In the genomic region with DNA sequence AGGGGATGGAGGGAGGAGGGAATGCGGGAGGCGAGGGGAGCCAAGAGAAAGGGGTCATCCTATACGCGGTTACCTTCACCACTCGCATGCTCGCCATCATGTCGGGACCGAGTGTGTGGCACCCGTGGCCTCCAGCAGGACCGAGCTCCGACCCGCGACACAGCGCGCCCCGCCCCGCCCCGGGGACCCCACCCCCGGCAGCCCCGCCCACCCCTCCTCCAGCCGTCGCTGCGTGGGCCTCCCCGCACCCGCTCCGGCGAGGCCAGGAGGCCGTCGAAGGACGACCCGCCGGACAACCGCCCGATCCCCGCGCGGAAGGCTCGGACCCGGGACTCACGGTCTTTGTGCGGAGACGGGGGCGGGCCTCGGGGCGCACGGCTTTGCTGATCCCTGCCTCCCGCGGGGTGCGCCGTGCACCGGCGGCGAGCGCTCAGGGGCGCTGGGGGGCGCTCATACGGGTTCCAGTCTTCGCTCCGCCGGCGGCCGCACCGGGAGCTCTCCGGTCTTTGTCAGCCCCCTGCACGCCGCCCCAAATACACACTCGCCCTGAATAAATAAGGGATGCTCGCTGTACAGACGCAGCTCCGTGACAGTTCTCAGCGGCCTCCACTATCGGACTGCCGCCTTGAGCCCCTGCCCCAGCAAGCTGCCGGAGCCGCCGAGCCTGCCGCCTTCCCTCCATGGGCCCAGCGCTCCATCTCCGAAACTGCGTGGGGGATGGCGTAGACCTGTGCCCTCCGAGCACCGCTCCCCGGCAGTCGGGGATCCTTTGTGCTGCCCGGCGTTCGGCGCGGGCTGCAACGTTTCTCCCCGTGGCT, we compare ENCODE assay signal across 1 cellular context.
TF ChIP-seq lines count a peak whose summit lies in the region.

A gene (minus strand): TSS at position 161 of the 818 bp plus-strand sequence. CDS start 61 bp downstream, at position 100.

TF ChIP-seq in HepG2, 621 proteins besides CTCF, POLR2A, EP300 and RAD21 (continued from another document):
- TF ChIP-seq, protein P1, sequence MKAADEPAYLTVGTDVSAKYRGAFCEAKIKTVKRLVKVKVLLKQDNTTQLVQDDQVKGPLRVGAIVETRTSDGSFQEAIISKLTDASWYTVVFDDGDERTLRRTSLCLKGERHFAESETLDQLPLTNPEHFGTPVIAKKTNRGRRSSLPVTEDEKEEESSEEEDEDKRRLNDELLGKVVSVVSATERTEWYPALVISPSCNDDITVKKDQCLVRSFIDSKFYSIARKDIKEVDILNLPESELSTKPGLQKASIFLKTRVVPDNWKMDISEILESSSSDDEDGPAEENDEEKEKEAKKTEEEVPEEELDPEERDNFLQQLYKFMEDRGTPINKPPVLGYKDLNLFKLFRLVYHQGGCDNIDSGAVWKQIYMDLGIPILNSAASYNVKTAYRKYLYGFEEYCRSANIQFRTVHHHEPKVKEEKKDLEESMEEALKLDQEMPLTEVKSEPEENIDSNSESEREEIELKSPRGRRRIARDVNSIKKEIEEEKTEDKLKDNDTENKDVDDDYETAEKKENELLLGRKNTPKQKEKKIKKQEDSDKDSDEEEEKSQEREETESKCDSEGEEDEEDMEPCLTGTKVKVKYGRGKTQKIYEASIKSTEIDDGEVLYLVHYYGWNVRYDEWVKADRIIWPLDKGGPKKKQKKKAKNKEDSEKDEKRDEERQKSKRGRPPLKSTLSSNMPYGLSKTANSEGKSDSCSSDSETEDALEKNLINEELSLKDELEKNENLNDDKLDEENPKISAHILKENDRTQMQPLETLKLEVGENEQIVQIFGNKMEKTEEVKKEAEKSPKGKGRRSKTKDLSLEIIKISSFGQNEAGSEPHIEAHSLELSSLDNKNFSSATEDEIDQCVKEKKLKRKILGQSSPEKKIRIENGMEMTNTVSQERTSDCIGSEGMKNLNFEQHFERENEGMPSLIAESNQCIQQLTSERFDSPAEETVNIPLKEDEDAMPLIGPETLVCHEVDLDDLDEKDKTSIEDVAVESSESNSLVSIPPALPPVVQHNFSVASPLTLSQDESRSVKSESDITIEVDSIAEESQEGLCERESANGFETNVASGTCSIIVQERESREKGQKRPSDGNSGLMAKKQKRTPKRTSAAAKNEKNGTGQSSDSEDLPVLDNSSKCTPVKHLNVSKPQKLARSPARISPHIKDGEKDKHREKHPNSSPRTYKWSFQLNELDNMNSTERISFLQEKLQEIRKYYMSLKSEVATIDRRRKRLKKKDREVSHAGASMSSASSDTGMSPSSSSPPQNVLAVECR (CRISPR knock-in tag; IDR thresholded peaks at IDR 0.05; ENCODE audit: borderline replicate concordance), result peak; percentile 49; the same call in 1 of the 2 replicates
- TF ChIP-seq NFYB (CRISPR knock-in tag; IDR thresholded peaks at IDR 0.05), result peak; percentile 15; the same call in 1 of the 2 replicates
- TF ChIP-seq TAF15 (IDR thresholded peaks at IDR 0.05; ENCODE audit: low read depth, low read length, poor library complexity, severe bottlenecking), result no peak
- TF ChIP-seq CBX1 (IDR thresholded peaks at IDR 0.05; ENCODE audit: low read depth), result no peak
- TF ChIP-seq, protein P2, sequence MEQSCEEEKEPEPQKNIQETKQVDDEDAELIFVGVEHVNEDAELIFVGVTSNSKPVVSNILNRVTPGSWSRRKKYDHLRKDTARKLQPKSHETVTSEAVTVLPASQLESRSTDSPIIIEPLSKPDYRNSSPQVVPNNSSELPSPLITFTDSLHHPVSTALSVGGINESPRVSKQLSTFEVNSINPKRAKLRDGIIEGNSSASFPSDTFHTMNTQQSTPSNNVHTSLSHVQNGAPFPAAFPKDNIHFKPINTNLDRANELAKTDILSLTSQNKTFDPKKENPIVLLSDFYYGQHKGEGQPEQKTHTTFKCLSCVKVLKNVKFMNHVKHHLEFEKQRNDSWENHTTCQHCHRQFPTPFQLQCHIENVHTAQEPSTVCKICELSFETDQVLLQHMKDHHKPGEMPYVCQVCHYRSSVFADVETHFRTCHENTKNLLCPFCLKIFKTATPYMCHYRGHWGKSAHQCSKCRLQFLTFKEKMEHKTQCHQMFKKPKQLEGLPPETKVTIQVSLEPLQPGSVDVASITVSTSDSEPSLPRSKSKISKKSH (CRISPR knock-in tag; IDR thresholded peaks at IDR 0.05; ENCODE audit: borderline replicate concordance), result peak; percentile 13; the same call in 1 of the 2 replicates
- TF ChIP-seq ZNF567 (CRISPR knock-in tag; IDR thresholded peaks at IDR 0.05; ENCODE audit: borderline replicate concordance), result no peak; the same call in 1 of the 2 replicates
- TF ChIP-seq, protein P3, sequence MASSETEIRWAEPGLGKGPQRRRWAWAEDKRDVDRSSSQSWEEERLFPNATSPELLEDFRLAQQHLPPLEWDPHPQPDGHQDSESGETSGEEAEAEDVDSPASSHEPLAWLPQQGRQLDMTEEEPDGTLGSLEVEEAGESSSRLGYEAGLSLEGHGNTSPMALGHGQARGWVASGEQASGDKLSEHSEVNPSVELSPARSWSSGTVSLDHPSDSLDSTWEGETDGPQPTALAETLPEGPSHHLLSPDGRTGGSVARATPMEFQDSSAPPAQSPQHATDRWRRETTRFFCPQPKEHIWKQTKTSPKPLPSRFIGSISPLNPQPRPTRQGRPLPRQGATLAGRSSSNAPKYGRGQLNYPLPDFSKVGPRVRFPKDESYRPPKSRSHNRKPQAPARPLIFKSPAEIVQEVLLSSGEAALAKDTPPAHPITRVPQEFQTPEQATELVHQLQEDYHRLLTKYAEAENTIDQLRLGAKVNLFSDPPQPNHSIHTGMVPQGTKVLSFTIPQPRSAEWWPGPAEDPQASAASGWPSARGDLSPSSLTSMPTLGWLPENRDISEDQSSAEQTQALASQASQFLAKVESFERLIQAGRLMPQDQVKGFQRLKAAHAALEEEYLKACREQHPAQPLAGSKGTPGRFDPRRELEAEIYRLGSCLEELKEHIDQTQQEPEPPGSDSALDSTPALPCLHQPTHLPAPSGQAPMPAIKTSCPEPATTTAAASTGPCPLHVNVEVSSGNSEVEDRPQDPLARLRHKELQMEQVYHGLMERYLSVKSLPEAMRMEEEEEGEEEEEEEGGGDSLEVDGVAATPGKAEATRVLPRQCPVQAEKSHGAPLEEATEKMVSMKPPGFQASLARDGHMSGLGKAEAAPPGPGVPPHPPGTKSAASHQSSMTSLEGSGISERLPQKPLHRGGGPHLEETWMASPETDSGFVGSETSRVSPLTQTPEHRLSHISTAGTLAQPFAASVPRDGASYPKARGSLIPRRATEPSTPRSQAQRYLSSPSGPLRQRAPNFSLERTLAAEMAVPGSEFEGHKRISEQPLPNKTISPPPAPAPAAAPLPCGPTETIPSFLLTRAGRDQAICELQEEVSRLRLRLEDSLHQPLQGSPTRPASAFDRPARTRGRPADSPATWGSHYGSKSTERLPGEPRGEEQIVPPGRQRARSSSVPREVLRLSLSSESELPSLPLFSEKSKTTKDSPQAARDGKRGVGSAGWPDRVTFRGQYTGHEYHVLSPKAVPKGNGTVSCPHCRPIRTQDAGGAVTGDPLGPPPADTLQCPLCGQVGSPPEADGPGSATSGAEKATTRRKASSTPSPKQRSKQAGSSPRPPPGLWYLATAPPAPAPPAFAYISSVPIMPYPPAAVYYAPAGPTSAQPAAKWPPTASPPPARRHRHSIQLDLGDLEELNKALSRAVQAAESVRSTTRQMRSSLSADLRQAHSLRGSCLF (CRISPR knock-in tag; IDR thresholded peaks at IDR 0.05; ENCODE audit: borderline replicate concordance), result no peak
- TF ChIP-seq MTA3 (CRISPR knock-in tag; IDR thresholded peaks at IDR 0.05), result no peak
- TF ChIP-seq, protein P4, sequence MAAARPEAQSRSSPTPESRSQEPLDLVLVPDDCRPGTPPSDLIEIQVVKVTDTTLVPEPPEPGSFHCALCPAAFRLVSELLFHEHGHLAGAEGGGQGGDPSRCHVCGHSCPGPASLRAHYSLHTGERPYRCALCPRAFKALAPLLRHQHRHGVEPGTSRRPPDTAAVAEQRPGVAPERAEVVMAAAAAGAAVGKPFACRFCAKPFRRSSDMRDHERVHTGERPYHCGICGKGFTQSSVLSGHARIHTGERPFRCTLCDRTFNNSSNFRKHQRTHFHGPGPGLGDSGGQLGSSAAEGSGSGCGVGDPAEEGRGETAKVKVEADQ (CRISPR knock-in tag; IDR thresholded peaks at IDR 0.05; ENCODE audit: borderline replicate concordance), result no peak
- TF ChIP-seq, protein P5, sequence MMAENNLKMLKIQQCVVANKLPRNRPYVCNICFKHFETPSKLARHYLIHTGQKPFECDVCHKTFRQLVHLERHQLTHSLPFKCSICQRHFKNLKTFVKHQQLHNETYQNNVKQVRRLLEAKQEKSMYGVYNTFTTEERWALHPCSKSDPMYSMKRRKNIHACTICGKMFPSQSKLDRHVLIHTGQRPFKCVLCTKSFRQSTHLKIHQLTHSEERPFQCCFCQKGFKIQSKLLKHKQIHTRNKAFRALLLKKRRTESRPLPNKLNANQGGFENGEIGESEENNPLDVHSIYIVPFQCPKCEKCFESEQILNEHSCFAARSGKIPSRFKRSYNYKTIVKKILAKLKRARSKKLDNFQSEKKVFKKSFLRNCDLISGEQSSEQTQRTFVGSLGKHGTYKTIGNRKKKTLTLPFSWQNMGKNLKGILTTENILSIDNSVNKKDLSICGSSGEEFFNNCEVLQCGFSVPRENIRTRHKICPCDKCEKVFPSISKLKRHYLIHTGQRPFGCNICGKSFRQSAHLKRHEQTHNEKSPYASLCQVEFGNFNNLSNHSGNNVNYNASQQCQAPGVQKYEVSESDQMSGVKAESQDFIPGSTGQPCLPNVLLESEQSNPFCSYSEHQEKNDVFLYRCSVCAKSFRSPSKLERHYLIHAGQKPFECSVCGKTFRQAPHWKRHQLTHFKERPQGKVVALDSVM (CRISPR knock-in tag; IDR thresholded peaks at IDR 0.05), result peak; percentile 77
- TF ChIP-seq IRX3 (CRISPR knock-in tag; IDR thresholded peaks at IDR 0.05; ENCODE audit: borderline replicate concordance, low read depth), result no peak
- no peak; the same call in 1 of the 2 replicates for TF ChIP-seq ZNF333 (CRISPR knock-in tag; IDR thresholded peaks at IDR 0.05; ENCODE audit: borderline replicate concordance)
- TF ChIP-seq, protein P6, sequence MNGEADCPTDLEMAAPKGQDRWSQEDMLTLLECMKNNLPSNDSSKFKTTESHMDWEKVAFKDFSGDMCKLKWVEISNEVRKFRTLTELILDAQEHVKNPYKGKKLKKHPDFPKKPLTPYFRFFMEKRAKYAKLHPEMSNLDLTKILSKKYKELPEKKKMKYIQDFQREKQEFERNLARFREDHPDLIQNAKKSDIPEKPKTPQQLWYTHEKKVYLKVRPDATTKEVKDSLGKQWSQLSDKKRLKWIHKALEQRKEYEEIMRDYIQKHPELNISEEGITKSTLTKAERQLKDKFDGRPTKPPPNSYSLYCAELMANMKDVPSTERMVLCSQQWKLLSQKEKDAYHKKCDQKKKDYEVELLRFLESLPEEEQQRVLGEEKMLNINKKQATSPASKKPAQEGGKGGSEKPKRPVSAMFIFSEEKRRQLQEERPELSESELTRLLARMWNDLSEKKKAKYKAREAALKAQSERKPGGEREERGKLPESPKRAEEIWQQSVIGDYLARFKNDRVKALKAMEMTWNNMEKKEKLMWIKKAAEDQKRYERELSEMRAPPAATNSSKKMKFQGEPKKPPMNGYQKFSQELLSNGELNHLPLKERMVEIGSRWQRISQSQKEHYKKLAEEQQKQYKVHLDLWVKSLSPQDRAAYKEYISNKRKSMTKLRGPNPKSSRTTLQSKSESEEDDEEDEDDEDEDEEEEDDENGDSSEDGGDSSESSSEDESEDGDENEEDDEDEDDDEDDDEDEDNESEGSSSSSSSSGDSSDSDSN (CRISPR knock-in tag; IDR thresholded peaks at IDR 0.05), result peak; percentile 79
- peak; percentile 16; the same call in 1 of the 2 replicates for TF ChIP-seq MEIS2 (CRISPR knock-in tag; IDR thresholded peaks at IDR 0.05)
- TF ChIP-seq ZNF44 (CRISPR knock-in tag; IDR thresholded peaks at IDR 0.05), result peak; percentile 93
- no peak for TF ChIP-seq ZNF383 (CRISPR knock-in tag; IDR thresholded peaks at IDR 0.05; ENCODE audit: borderline replicate concordance)
- TF ChIP-seq ZNF263 (CRISPR knock-in tag; IDR thresholded peaks at IDR 0.05), result 0 out of 2 replicates have a peak, but pooled peaks have one; percentile 5
- TF ChIP-seq ZFP90 (CRISPR knock-in tag; IDR thresholded peaks at IDR 0.05; ENCODE audit: borderline replicate concordance), result peak; percentile 32; the same call in 1 of the 2 replicates
- TF ChIP-seq, protein P7, sequence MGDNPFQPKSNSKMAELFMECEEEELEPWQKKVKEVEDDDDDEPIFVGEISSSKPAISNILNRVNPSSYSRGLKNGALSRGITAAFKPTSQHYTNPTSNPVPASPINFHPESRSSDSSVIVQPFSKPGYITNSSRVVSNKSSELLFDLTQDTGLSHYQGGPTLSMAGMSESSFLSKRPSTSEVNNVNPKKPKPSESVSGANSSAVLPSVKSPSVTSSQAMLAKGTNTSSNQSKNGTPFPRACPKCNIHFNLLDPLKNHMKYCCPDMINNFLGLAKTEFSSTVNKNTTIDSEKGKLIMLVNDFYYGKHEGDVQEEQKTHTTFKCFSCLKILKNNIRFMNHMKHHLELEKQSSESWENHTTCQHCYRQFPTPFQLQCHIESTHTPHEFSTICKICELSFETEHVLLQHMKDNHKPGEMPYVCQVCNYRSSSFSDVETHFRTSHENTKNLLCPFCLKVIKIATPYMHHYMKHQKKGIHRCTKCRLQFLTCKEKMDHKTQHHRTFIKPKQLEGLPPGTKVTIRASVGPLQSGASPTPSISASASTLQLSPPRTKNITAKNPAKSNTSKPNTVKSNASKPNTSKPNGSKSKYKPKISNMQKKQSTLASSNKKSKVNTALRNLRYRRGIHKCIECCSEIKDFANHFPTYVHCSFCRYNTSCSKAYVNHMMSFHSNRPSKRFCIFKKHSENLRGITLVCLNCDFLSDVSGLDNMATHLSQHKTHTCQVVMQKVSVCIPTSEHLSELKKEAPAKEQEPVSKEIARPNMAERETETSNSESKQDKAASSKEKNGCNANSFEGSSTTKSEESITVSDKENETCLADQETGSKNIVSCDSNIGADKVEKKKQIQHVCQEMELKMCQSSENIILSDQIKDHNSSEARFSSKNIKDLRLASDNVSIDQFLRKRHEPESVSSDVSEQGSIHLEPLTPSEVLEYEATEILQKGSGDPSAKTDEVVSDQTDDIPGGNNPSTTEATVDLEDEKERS (CRISPR knock-in tag; IDR thresholded peaks at IDR 0.05), result peak; percentile 84; the same call in 1 of the 2 replicates
- TF ChIP-seq, protein P8, sequence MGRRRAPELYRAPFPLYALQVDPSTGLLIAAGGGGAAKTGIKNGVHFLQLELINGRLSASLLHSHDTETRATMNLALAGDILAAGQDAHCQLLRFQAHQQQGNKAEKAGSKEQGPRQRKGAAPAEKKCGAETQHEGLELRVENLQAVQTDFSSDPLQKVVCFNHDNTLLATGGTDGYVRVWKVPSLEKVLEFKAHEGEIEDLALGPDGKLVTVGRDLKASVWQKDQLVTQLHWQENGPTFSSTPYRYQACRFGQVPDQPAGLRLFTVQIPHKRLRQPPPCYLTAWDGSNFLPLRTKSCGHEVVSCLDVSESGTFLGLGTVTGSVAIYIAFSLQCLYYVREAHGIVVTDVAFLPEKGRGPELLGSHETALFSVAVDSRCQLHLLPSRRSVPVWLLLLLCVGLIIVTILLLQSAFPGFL (CRISPR knock-in tag; IDR thresholded peaks at IDR 0.05), result no peak
- TF ChIP-seq ZSCAN22 (CRISPR knock-in tag; IDR thresholded peaks at IDR 0.05), result peak; percentile 82; the same call in 1 of the 2 replicates
- peak; percentile 65; the same call in 1 of the 2 replicates for TF ChIP-seq GABPB1 (CRISPR knock-in tag; IDR thresholded peaks at IDR 0.05)
- no peak for TF ChIP-seq U2AF2 (IDR thresholded peaks at IDR 0.05; ENCODE audit: low read depth, low read length)
- TF ChIP-seq ASH2L (IDR thresholded peaks at IDR 0.05; ENCODE audit: insufficient read length, low read depth, low read length), result peak; percentile 51
- TF ChIP-seq MED1 (CRISPR knock-in tag; IDR thresholded peaks at IDR 0.05), result no peak
- TF ChIP-seq ZNF121 (CRISPR knock-in tag; IDR thresholded peaks at IDR 0.05), result 0 out of 2 replicates have a peak, but pooled peaks have one; percentile 27
- TF ChIP-seq YY1 (IDR thresholded peaks at IDR 0.05; ENCODE audit: insufficient read depth, insufficient replicate concordance, low read depth, low read length), result peak; percentile 35
- TF ChIP-seq PITX1 (CRISPR knock-in tag; IDR thresholded peaks at IDR 0.05), result 0 out of 2 replicates have a peak, but pooled peaks have one; percentile 28
- TF ChIP-seq ZNF256 (CRISPR knock-in tag; conservative IDR thresholded peaks at IDR 0.05), result 0 out of 2 replicates have a peak, but pooled peaks have one; percentile 19
- peak; percentile 55; the same call in 1 of the 2 replicates for TF ChIP-seq ZNF501 (CRISPR knock-in tag; IDR thresholded peaks at IDR 0.05)
